14 cellular contexts compared by ENCODE assay signal in the genomic region with DNA sequence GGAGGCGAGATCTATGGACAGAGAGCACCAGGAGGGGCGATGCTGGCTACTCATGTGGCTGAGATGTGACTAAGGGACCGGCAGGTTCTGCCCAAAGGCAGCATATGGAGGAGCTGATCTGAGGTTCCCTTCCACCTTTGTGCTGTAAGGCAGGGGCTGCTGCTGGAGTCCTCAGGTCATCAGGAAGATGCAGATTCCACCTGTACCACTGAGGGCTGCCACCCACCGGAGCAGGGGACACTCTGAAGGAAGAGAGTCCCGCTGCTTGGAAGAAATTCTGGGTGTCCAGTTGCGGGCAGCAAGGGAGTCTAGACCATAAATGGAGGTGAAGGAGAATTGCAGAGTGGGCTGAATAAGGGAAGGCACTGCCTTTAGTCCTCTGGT. TPM values are rescaled to one million over a fixed set of nuclear protein-coding genes. Genes with fewer than 3 reads are reported as not detected.
DNase-seq lines count a peak whose midpoint lies in the region; ATAC-seq and TF ChIP-seq lines count a peak whose summit lies in the region.
"Had no signal": no experiment of that assay in that cellular context is flagged by ENCODE, and none has a peak within 500 bp of the region (broad histone marks: within the 10 kb centered on the region; RNA-seq: fewer than 3 reads in every experiment).

No MANE protein-coding gene starts in this region.

- CTCF ChIA-PET in SK-N-SH (lab: Yijun Ruan, JAX), result interaction anchor here (0.8 to 5.0 kb wide), 18 partner anchors 9 to 143 kb away, joined by 3 to 33 read pairs (median 4); no protein-coding TSS in a partner anchor

- peak overlapping the region in 1 of 2 experiments; percentile 65; a peak in 1 of 4 replicates for H3K27ac ChIP-seq in SK-N-SH (ENCODE audit: low read depth in 2 of 2, low read length in 1 of 2)
- peak overlapping the region in 6 of 8 donors; percentile 13 to 68 (median 57) for H3K27ac ChIP-seq in spleen

- no peaks in the 10 kb centered on the region for H3K9me3 Mint-ChIP-seq in immature natural killer cell
- H3K9me3 Mint-ChIP-seq: activated T-helper 17 cell treated with anti-CD3 and anti-CD28 coated beads, Interleukin-2, amount 50 U/mL, for 72 hours; T-helper 2 cell treated with Interferon-gamma antibody and Interleukin-4, amounts not matched to agents 5 μg/mL and 100 μg/mL, for 36 hours had no signal

- H3K4me3 ChIP-seq in SK-N-SH (ENCODE audit: low read depth in 2 of 2, low read length in 1 of 2) (no peak overlapping the region), spleen (no peak overlapping the region)
- H3K4me3 ChIP-seq: HAP-1, tibial nerve had no signal

- intact Hi-C loops in spleen (cut with DNase I; ENCODE audit: low total_unique reads), result no loop called here

- H3K4me3 Mint-ChIP-seq in T-helper 17 cell (peak overlapping the region; percentile 71), immature natural killer cell (peak overlapping the region in 3 of 5 donors; percentile 40 to 68 (median 64))
- H3K4me3 Mint-ChIP-seq: activated T-helper 17 cell treated with anti-CD3 and anti-CD28 coated beads, Interleukin-2, amount 50 U/mL, for 72 hours; T-helper 2 cell treated with Interferon-gamma antibody and Interleukin-4, amounts not matched to agents 5 μg/mL and 100 μg/mL, for 36 hours had no signal

- H3K27ac Mint-ChIP-seq in T-helper 17 cell (peak overlapping the region; percentile 99), immature natural killer cell (peak overlapping the region in 4 of 6 donors; percentile 30 to 92 (median 70))
- H3K27ac Mint-ChIP-seq: T-helper 2 cell treated with Interferon-gamma antibody and Interleukin-4, amounts not matched to agents 5 μg/mL and 100 μg/mL, for 36 hours had no signal

- H3K27me3 Mint-ChIP-seq in T-helper 17 cell (peaks cover 10% of the 10 kb centered on the region), immature natural killer cell (ENCODE audit: low read depth in 3 of 3) (peaks cover 4 to 52% (median 32%) of the 10 kb centered on the region in 3 donors)
- H3K27me3 Mint-ChIP-seq: activated T-helper 17 cell treated with anti-CD3 and anti-CD28 coated beads, Interleukin-2, amount 50 U/mL, for 72 hours had no signal

- H3K4me1 ChIP-seq in SK-N-SH (ENCODE audit: control insufficient read depth in 1 of 2, insufficient read depth in 2 of 2, low read depth in 1 of 2, low read length in 1 of 2) (peaks cover 43 to 72% of the 10 kb centered on the region in 2 experiments), spleen (peaks cover 20 to 95% (median 64%) of the 10 kb centered on the region in 6 donors)

- H3K9ac ChIP-seq in SK-N-SH, result no peak overlapping the region

- POLR2A ChIA-PET in SK-N-SH (lab: Yijun Ruan, JAX), result no interaction called here

- H4K20me1 ChIP-seq in SK-N-SH (ENCODE audit: insufficient read depth), result no peaks in the 10 kb centered on the region

- no peak for ATAC-seq in SK-N-SH treated with all-trans-retinoic acid at 6 μM for 48 hours
- ATAC-seq in T-helper 17 cell, result no peak
- ATAC-seq in HG02759 (IDR thresholded peaks at IDR 0.05; ENCODE audit: unreplicated experiment), result no peak
- ATAC-seq: activated T-helper 17 cell treated with anti-CD3 and anti-CD28 coated beads, Interleukin-2, amount 50 U/mL, for 72 hours; left colon had no signal

- H3K9me3 ChIP-seq in SK-N-SH (no peaks in the 10 kb centered on the region), T-helper 17 cell (ENCODE audit: control insufficient read depth, low read length, poor library complexity, severe bottlenecking) (no peaks in the 10 kb centered on the region), spleen (no peaks in the 10 kb centered on the region)
- H3K9me3 ChIP-seq: HAP-1, tibial nerve had no signal

- peaks cover 4% of the 10 kb centered on the region for H3F3A ChIP-seq in SK-N-SH (replicated peaks; ENCODE audit: insufficient read depth)

- TF ChIP-seq EP300 in SK-N-SH (IDR thresholded peaks at IDR 0.05; ENCODE audit: borderline replicate concordance in 1 of 2, low read depth in 1 of 2, low read length in 1 of 2), result no peak

- H3K4me1 Mint-ChIP-seq in T-helper 17 cell (peaks cover 89% of the 10 kb centered on the region), immature natural killer cell (peaks cover 98 to 99% of the 10 kb centered on the region in 2 donors)

- H3K9me2 ChIP-seq in SK-N-SH, result no peaks in the 10 kb centered on the region

- H2AFZ ChIP-seq in SK-N-SH (ENCODE audit: low read depth), result no peak overlapping the region

- WGBS in SK-N-SH (ENCODE audit: low lambda C conversion rate), result 96% methylated on average over 3 of the region's 6 CpGs
- WGBS in spleen, 5 donors, result 92 to 95% (median 92%) methylated on average over 6 of the region's 6 CpGs

- TF ChIP-seq CTCF in SK-N-SH (IDR thresholded peaks at IDR 0.05) (no peak), spleen (IDR thresholded peaks at IDR 0.05 in 8 of 11, conservative IDR thresholded peaks at IDR 0.05 in 3 of 11) (no peak)

- H3K4me2 ChIP-seq in SK-N-SH, result peak overlapping the region; percentile 48; the same call in 1 of the 2 replicates

- TF ChIP-seq POLR2A in spleen (IDR thresholded peaks at IDR 0.05), result no peak

- H3K79me2 ChIP-seq in SK-N-SH (ENCODE audit: insufficient read depth), result no peaks in the 10 kb centered on the region

- DNase-seq in SK-N-SH (no peak), T-helper 17 cell (no peak), immature natural killer cell (no peak), spleen (peak; percentile 67), SHP77 (lab: John Stamatoyannopoulos, UW) (no peak), DMS153 (lab: John Stamatoyannopoulos, UW) (no peak)
- DNase-seq: NCI-H1417 treated with DMSO at 0.1 percent for 48 hours had no signal

- no peak for TF ChIP-seq RAD21 in SK-N-SH (IDR thresholded peaks at IDR 0.05; ENCODE audit: low read length)

- H3K36me3 Mint-ChIP-seq in T-helper 17 cell (ENCODE audit: low read depth), result no peaks in the 10 kb centered on the region
- H3K36me3 Mint-ChIP-seq in immature natural killer cell, result no peaks in the 10 kb centered on the region

- H3K36me3 ChIP-seq in SK-N-SH (replicated peaks in 1 of 2; ENCODE audit: control insufficient read depth in 1 of 2, insufficient read depth in 2 of 2, low read length in 1 of 2) (no peaks in the 10 kb centered on the region), spleen (no peaks in the 10 kb centered on the region)
- H3K36me3 ChIP-seq: HAP-1, tibial nerve had no signal

- H3K27me3 ChIP-seq in SK-N-SH (ENCODE audit: insufficient read depth), result no peaks in the 10 kb centered on the region
- H3K27me3 ChIP-seq in spleen (replicated peaks in 1 of 7), result peaks cover 0 to 21% (median 0%) of the 10 kb centered on the region in 7 donors
- H3K27me3 ChIP-seq: tibial nerve had no signal

TF ChIP-seq in SK-N-SH, 30 proteins besides CTCF, POLR2A, EP300 and RAD21 (continues in another document):
- TF ChIP-seq RCOR1 (IDR thresholded peaks at IDR 0.05; ENCODE audit: low read length) (no peak), EZH2phosphoT487 (IDR thresholded peaks at IDR 0.05; ENCODE audit: borderline replicate concordance, low read depth) (no peak), FOXJ3 (CRISPR knock-in tag; IDR thresholded peaks at IDR 0.05) (no peak), SIN3A (IDR thresholded peaks at IDR 0.05; ENCODE audit: borderline replicate concordance, low read depth, low read length) (no peak), TEAD4 (IDR thresholded peaks at IDR 0.05; ENCODE audit: borderline replicate concordance, insufficient read depth) (no peak)
- TF ChIP-seq, protein P1, sequence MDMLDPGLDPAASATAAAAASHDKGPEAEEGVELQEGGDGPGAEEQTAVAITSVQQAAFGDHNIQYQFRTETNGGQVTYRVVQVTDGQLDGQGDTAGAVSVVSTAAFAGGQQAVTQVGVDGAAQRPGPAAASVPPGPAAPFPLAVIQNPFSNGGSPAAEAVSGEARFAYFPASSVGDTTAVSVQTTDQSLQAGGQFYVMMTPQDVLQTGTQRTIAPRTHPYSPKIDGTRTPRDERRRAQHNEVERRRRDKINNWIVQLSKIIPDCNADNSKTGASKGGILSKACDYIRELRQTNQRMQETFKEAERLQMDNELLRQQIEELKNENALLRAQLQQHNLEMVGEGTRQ (IDR thresholded peaks at IDR 0.05; ENCODE audit: borderline replicate concordance, low read depth, low read length), result no peak

TF ChIP-seq in SK-N-SH treated with all-trans-retinoic acid at 6 μM for 48 hours, 23 proteins besides CTCF, POLR2A, EP300 and RAD21:
- TF ChIP-seq ZNF8 (CRISPR knock-in tag; IDR thresholded peaks at IDR 0.05) (no peak), ZC3H10 (CRISPR knock-in tag; IDR thresholded peaks at IDR 0.05) (no peak), ZFP30 (CRISPR knock-in tag; IDR thresholded peaks at IDR 0.05) (no peak), TCF4 (CRISPR knock-in tag; IDR thresholded peaks at IDR 0.05; ENCODE audit: borderline replicate concordance) (no peak), ISL1 (CRISPR knock-in tag; IDR thresholded peaks at IDR 0.05) (no peak)
- TF ChIP-seq, protein P2, sequence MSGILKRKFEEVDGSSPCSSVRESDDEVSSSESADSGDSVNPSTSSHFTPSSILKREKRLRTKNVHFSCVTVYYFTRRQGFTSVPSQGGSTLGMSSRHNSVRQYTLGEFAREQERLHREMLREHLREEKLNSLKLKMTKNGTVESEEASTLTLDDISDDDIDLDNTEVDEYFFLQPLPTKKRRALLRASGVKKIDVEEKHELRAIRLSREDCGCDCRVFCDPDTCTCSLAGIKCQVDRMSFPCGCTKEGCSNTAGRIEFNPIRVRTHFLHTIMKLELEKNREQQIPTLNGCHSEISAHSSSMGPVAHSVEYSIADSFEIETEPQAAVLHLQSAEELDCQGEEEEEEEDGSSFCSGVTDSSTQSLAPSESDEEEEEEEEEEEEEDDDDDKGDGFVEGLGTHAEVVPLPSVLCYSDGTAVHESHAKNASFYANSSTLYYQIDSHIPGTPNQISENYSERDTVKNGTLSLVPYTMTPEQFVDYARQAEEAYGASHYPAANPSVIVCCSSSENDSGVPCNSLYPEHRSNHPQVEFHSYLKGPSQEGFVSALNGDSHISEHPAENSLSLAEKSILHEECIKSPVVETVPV (CRISPR knock-in tag; IDR thresholded peaks at IDR 0.05), result no peak

RNA-seq across cellular contexts. Expression of a gene that starts 55.3 kb away (rescaled TPM):
- polyA plus RNA-seq in SK-N-SH (2012; rRNA removed) (4.9 and 5.1 TPM in 2 replicates), immature natural killer cell (100 to 1,000 TPM in 1 of 3 donors, 10 to 100 TPM in 2; 36.8 to 216 (median 71.4) TPM), spleen (10 to 100 TPM in 2 of 3 donors, 1 to 10 TPM in 1; 4.5 to 17.1 (median 12.3) TPM)
- polyA plus RNA-seq in SK-N-SH (2012; cell fraction: cytosol; rRNA removed), result 2.6 and 4.0 TPM in 2 replicates
- polyA plus RNA-seq in SK-N-SH (2012; cell fraction: nucleus; rRNA removed), result 18.3 and 21.2 TPM in 2 replicates
- total RNA-seq in T-helper 17 cell (10 to 100 TPM; 61.4 to 65.5 TPM), spleen (10 to 100 TPM; 31.5 to 77.7 (median 56.2) TPM)
